In genomic region chr20:50152394-50153152, GRCh38 we compare ENCODE assay signal across 8 cellular contexts. TPM values are rescaled to one million over a fixed set of nuclear protein-coding genes. Genes with fewer than 3 reads are reported as not detected.
DNase-seq lines count a peak whose midpoint lies in the region; ATAC-seq and TF ChIP-seq lines count a peak whose summit lies in the region.

No MANE protein-coding gene starts in this region.

- peak overlapping the region; percentile 85 to 94 (median 92) for H3K27ac ChIP-seq in Peyer's patch
- H3K27ac ChIP-seq in esophagus squamous epithelium, result peak overlapping the region; percentile 96 to 99 (median 98)
- peak overlapping the region; percentile 89 for H3K27ac ChIP-seq in rectal smooth muscle tissue (ENCODE audit: low read depth, low read length)

- no peak for DNase-seq in GM12864 (ENCODE audit: low read depth)
- DNase-seq in Peyer's patch, result no peak
- DNase-seq in esophagus squamous epithelium (lab: John Stamatoyannopoulos, UW), result no peak
- DNase-seq in iPS-NIHi11 (ENCODE audit: low spot score), result no peak
- no peak for DNase-seq in NCI-H1694 (lab: John Stamatoyannopoulos, UW)
- DNase-seq in activated CD4-positive, alpha-beta T cell treated with anti-CD3 and anti-CD28 coated beads for 1 hour, result no peak

- no peak for TF ChIP-seq CTCF in GM12864 (IDR thresholded peaks at IDR 0.05; ENCODE audit: low read depth, low read length, missing control alignments)
- peak in 3 of 6 experiments; percentile 29 to 32 (median 30) for TF ChIP-seq CTCF in Peyer's patch (IDR thresholded peaks at IDR 0.05)
- peak in 4 of 6 experiments; percentile 8 to 54 (median 48) for TF ChIP-seq CTCF in esophagus squamous epithelium (IDR thresholded peaks at IDR 0.05)

- peak overlapping the region; percentile 90 for H3K9ac ChIP-seq in rectal smooth muscle tissue (ENCODE audit: low read length)

- H3K36me3 ChIP-seq in Peyer's patch (no peaks in the 10 kb centered on the region), esophagus squamous epithelium (peaks cover 0 to 18% (median 0%) of the 10 kb centered on the region in 3 donors), rectal smooth muscle tissue (ENCODE audit: control insufficient read depth, insufficient read depth, low read length) (peaks cover 4% of the 10 kb centered on the region)

- H3K4me1 ChIP-seq in Peyer's patch (peaks cover 6 to 41% (median 11%) of the 10 kb centered on the region in 4 donors), esophagus squamous epithelium (peaks cover 51 to 71% (median 52%) of the 10 kb centered on the region in 3 donors), rectal smooth muscle tissue (ENCODE audit: control insufficient read depth, insufficient read depth, low read length) (peaks cover 19% of the 10 kb centered on the region)

- no peak for ATAC-seq in GM19395 (IDR thresholded peaks at IDR 0.05; ENCODE audit: unreplicated experiment)

- peak overlapping the region; percentile 97 for H3K4me3 ChIP-seq in GM12864 (ENCODE audit: low read depth, low read length)
- H3K4me3 ChIP-seq in Peyer's patch, result peak overlapping the region; percentile 71 to 97 (median 90)
- H3K4me3 ChIP-seq in esophagus squamous epithelium, result peak overlapping the region; percentile 80 to 97 (median 90)
- peak overlapping the region; percentile 77 for H3K4me3 ChIP-seq in rectal smooth muscle tissue (ENCODE audit: low read length)

- H3K27me3 ChIP-seq in Peyer's patch, result no peaks in the 10 kb centered on the region
- no peaks in the 10 kb centered on the region for H3K27me3 ChIP-seq in esophagus squamous epithelium
- no peaks in the 10 kb centered on the region for H3K27me3 ChIP-seq in rectal smooth muscle tissue (ENCODE audit: control insufficient read depth, insufficient read depth, low read length)

- WGBS in esophagus squamous epithelium, 2 donors, result 4 to 6% methylated on average over 3 to 4 of the region's 4 CpGs

- intact Hi-C loops in esophagus squamous epithelium (cut with DNase I), result no loop called here

- no peak for TF ChIP-seq POLR2A in Peyer's patch (IDR thresholded peaks at IDR 0.05)
- TF ChIP-seq POLR2A in esophagus squamous epithelium (IDR thresholded peaks at IDR 0.05), result no peak

- H3K9me3 ChIP-seq in Peyer's patch (no peaks in the 10 kb centered on the region), esophagus squamous epithelium (no peaks in the 10 kb centered on the region)

RNA-seq across cellular contexts. Expression of gene PEDS1, which starts 0.9 kb away (rescaled TPM):
- total RNA-seq in Peyer's patch (10 to 100 TPM; 13.2 to 34.3 (median 24.5) TPM), esophagus squamous epithelium (10 to 100 TPM; 32.8 to 54.0 (median 46.7) TPM)

RNA-seq across cellular contexts. Expression of gene CEBPB, which starts 38.1 kb away (rescaled TPM):
- total RNA-seq in Peyer's patch, result 10 to 100 TPM; 13.8 to 41.3 (median 27.8) TPM
- 10 to 100 TPM; 31.3 to 46.5 (median 38.2) TPM for total RNA-seq in esophagus squamous epithelium

RNA-seq across cellular contexts. Expression of gene UBE2V1, which starts 39.6 kb away (rescaled TPM):
- total RNA-seq in Peyer's patch, result 100 to 1,000 TPM in 3 of 4 donors, 10 to 100 TPM in 1; 94.4 to 111 (median 105) TPM
- 10 to 100 TPM; 44.4 to 80.7 (median 63.4) TPM for total RNA-seq in esophagus squamous epithelium
